In genomic region chr18:9096013-9096383, GRCh38 we compare ENCODE assay signal across 10 cellular contexts. TPM values are rescaled to one million over a fixed set of nuclear protein-coding genes. Genes with fewer than 3 reads are reported as not detected.
A peak's percentile ranks its signal among the peaks of the same experiment; 100 is the strongest.
DNase-seq lines count a peak whose midpoint lies in the region; ATAC-seq and TF ChIP-seq lines count a peak whose summit lies in the region.
"Had no signal": no experiment of that assay in that cellular context is flagged by ENCODE, and none has a peak within 500 bp of the region (broad histone marks: within the 10 kb centered on the region; RNA-seq: fewer than 3 reads in every experiment).

No MANE protein-coding gene starts in this region.

- peaks cover 65% of the 10 kb centered on the region for H3K4me1 Mint-ChIP-seq in activated CD8-positive, alpha-beta memory T cell treated with anti-CD3 and anti-CD28 coated beads, Interleukin-2, amount 10 ng/mL, durations not matched to agents 7 days and 5 days
- H3K4me1 Mint-ChIP-seq in activated naive CD8-positive, alpha-beta T cell (ENCODE audit: low read depth): peaks cover 66% of the 10 kb centered on the region
- H3K4me1 Mint-ChIP-seq in stimulated activated effector memory CD8-positive, alpha-beta T cell treated with anti-CD3 and anti-CD28 coated beads, Interleukin-12 subunit alpha, Interleukin-12 subunit beta, amount 100 ng/mL, for 72 hours: peaks cover 70% of the 10 kb centered on the region

- no peaks in the 10 kb centered on the region for H3K9me3 ChIP-seq in ascending aorta
- H3K9me3 ChIP-seq in mucosa of descending colon: no peaks in the 10 kb centered on the region

- H3K4me3 Mint-ChIP-seq in activated CD8-positive, alpha-beta memory T cell treated with anti-CD3 and anti-CD28 coated beads, Interleukin-2, amount 10 ng/mL, durations not matched to agents 7 days and 5 days: peak overlapping the region; percentile 63
- peak overlapping the region; percentile 72 for H3K4me3 Mint-ChIP-seq in activated naive CD8-positive, alpha-beta T cell
- H3K4me3 Mint-ChIP-seq in stimulated activated effector memory CD8-positive, alpha-beta T cell treated with anti-CD3 and anti-CD28 coated beads, Interleukin-12 subunit alpha, Interleukin-12 subunit beta, amount 100 ng/mL, for 72 hours: peak overlapping the region; percentile 64

- H3K36me3 Mint-ChIP-seq in activated CD8-positive, alpha-beta memory T cell treated with anti-CD3 and anti-CD28 coated beads, Interleukin-2, amount 10 ng/mL, durations not matched to agents 7 days and 5 days: peaks cover 10% of the 10 kb centered on the region
- peaks cover 2% of the 10 kb centered on the region for H3K36me3 Mint-ChIP-seq in activated naive CD8-positive, alpha-beta T cell
- peaks cover 45% of the 10 kb centered on the region for H3K36me3 Mint-ChIP-seq in stimulated activated effector memory CD8-positive, alpha-beta T cell treated with anti-CD3 and anti-CD28 coated beads, Interleukin-12 subunit alpha, Interleukin-12 subunit beta, amount 100 ng/mL, for 72 hours

- H3K9me3 Mint-ChIP-seq in activated CD8-positive, alpha-beta memory T cell treated with anti-CD3 and anti-CD28 coated beads, Interleukin-2, amount 10 ng/mL, durations not matched to agents 7 days and 5 days (ENCODE audit: low read depth): no peaks in the 10 kb centered on the region
- H3K9me3 Mint-ChIP-seq in activated naive CD8-positive, alpha-beta T cell (ENCODE audit: low read depth): no peaks in the 10 kb centered on the region
- H3K9me3 Mint-ChIP-seq in stimulated activated effector memory CD8-positive, alpha-beta T cell treated with anti-CD3 and anti-CD28 coated beads, Interleukin-12 subunit alpha, Interleukin-12 subunit beta, amount 100 ng/mL, for 72 hours: no peaks in the 10 kb centered on the region

- H3K36me3 ChIP-seq in ascending aorta: no peaks in the 10 kb centered on the region
- H3K36me3 ChIP-seq in mucosa of descending colon (ENCODE audit: low read depth): no peaks in the 10 kb centered on the region

- TF ChIP-seq CTCF in ascending aorta (IDR thresholded peaks at IDR 0.05) (no peak), mucosa of descending colon (IDR thresholded peaks at IDR 0.05) (no peak)

- intact Hi-C loops in ascending aorta (cut with DNase I) (no loop called here), mucosa of descending colon (cut with DNase I, micrococcal nuclease) (no loop called here), head of caudate nucleus (cut with DNase I) (no loop called here)

- peak overlapping the region; percentile 98 for H3K27ac Mint-ChIP-seq in activated CD8-positive, alpha-beta memory T cell treated with anti-CD3 and anti-CD28 coated beads, Interleukin-2, amount 10 ng/mL, durations not matched to agents 7 days and 5 days
- peak overlapping the region; percentile 99 for H3K27ac Mint-ChIP-seq in activated naive CD8-positive, alpha-beta T cell
- H3K27ac Mint-ChIP-seq in stimulated activated effector memory CD8-positive, alpha-beta T cell treated with anti-CD3 and anti-CD28 coated beads, Interleukin-12 subunit alpha, Interleukin-12 subunit beta, amount 100 ng/mL, for 72 hours: peak overlapping the region; percentile 100

- no peak for DNase-seq in activated CD8-positive, alpha-beta memory T cell treated with anti-CD3 and anti-CD28 coated beads, Interleukin-2, amount 10 ng/mL, durations not matched to agents 7 days and 5 days
- no peak for DNase-seq in activated CD8-positive, alpha-beta memory T cell treated with anti-CD3 and anti-CD28 coated beads, Interleukin-2, amount 50 U/mL, for 48 hours
- DNase-seq in stimulated activated effector memory CD8-positive, alpha-beta T cell treated with anti-CD3 and anti-CD28 coated beads, Interleukin-12 subunit alpha, Interleukin-12 subunit beta, amount 100 ng/mL, for 72 hours (ENCODE audit: low spot score in 2 of 2): no peak
- DNase-seq in ascending aorta (ENCODE audit: low spot score in 2 of 2) (no peak), mucosa of descending colon (no peak), head of caudate nucleus (no peak)
- DNase-seq: aorta, NCI-H226 had no signal

- no peak for ATAC-seq in activated CD8-positive, alpha-beta memory T cell treated with anti-CD3 and anti-CD28 coated beads, Interleukin-2, amount 10 ng/mL, durations not matched to agents 7 days and 5 days
- ATAC-seq in HG03196 (IDR thresholded peaks at IDR 0.05; ENCODE audit: unreplicated experiment) (peak; percentile 8), mucosa of descending colon (no peak)
- ATAC-seq in stimulated activated effector memory CD8-positive, alpha-beta T cell treated with anti-CD3 and anti-CD28 coated beads, Interleukin-12 subunit alpha, Interleukin-12 subunit beta, amount 100 ng/mL, for 72 hours: no peak

- H3K4me3 ChIP-seq in ascending aorta (no peak overlapping the region), mucosa of descending colon (no peak overlapping the region)

- H3K4me1 ChIP-seq in ascending aorta (peaks cover 0 to 3% of the 10 kb centered on the region in 2 donors), mucosa of descending colon (ENCODE audit: low read depth) (peaks cover 10% of the 10 kb centered on the region)

- H3K27ac ChIP-seq in ascending aorta: no peak overlapping the region

- CTCF ChIA-PET in activated CD8-positive, alpha-beta memory T cell treated with anti-CD3 and anti-CD28 coated beads, Interleukin-2, amount 10 ng/mL, durations not matched to agents 7 days and 5 days (lab: Charles Lee): interaction anchor here (1.4 to 3.6 kb wide), 4 partner anchors 9 to 23 kb away, joined by 3 to 13 read pairs (median 4); no protein-coding TSS in a partner anchor

- H3K27me3 ChIP-seq in ascending aorta: no peaks in the 10 kb centered on the region

- H3K27me3 Mint-ChIP-seq in activated CD8-positive, alpha-beta memory T cell treated with anti-CD3 and anti-CD28 coated beads, Interleukin-2, amount 10 ng/mL, durations not matched to agents 7 days and 5 days: no peaks in the 10 kb centered on the region
- no peaks in the 10 kb centered on the region for H3K27me3 Mint-ChIP-seq in activated naive CD8-positive, alpha-beta T cell

RNA-seq across cellular contexts. Expression of gene NDUFV2, which starts 6.5 kb away (rescaled TPM):
- 100 to 1,000 TPM; 222 to 302 TPM for total RNA-seq in activated CD8-positive, alpha-beta memory T cell treated with anti-CD3 and anti-CD28 coated beads, Interleukin-2, amount 10 ng/mL, durations not matched to agents 7 days and 5 days
- total RNA-seq in ascending aorta (48.6 TPM), mucosa of descending colon (100 to 1,000 TPM; 146 to 199 (median 163) TPM)

RNA-seq across cellular contexts. Expression of gene ANKRD12, which starts 40.6 kb away (rescaled TPM):
- total RNA-seq in activated CD8-positive, alpha-beta memory T cell treated with anti-CD3 and anti-CD28 coated beads, Interleukin-2, amount 10 ng/mL, durations not matched to agents 7 days and 5 days: 10 to 100 TPM; 67.5 to 76.9 TPM
- 11.4 TPM for total RNA-seq in ascending aorta
- total RNA-seq in mucosa of descending colon: 100 to 1,000 TPM in 1 of 3 donors, 10 to 100 TPM in 2; 46.8 to 108 (median 63.6) TPM
